In the genomic region with DNA sequence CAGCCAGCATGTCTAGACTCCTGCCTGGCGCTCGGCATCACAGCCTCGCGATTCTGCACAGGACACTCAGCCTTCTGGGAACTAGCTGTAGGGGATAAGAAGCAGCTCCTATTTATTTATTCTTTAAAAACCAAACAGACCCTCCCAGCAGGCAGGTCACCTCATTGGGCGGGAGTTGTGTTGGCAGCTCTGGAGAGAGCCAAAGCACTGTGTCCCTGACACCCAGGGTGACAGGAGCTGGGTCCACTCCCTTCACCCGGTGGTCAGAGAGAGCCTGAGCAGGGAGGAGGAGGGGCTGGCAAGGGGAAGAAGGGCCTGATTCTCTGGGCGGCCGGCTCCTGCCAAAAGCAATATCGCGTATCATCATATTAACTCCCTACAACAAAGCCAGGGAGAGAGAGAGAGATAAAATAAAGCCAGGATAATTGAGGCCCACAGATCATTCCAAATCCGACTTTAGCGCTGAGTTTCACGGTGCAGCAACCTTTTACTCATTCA, we compare ENCODE assay signal across 1 cellular context.
TF ChIP-seq lines count a peak whose summit lies in the region.

No MANE protein-coding gene starts in this region.

TF ChIP-seq in SK-N-SH treated with all-trans-retinoic acid at 6 μM for 48 hours, 23 proteins besides CTCF, POLR2A, EP300 and RAD21 (continued from another document):
- TF ChIP-seq, protein P1, sequence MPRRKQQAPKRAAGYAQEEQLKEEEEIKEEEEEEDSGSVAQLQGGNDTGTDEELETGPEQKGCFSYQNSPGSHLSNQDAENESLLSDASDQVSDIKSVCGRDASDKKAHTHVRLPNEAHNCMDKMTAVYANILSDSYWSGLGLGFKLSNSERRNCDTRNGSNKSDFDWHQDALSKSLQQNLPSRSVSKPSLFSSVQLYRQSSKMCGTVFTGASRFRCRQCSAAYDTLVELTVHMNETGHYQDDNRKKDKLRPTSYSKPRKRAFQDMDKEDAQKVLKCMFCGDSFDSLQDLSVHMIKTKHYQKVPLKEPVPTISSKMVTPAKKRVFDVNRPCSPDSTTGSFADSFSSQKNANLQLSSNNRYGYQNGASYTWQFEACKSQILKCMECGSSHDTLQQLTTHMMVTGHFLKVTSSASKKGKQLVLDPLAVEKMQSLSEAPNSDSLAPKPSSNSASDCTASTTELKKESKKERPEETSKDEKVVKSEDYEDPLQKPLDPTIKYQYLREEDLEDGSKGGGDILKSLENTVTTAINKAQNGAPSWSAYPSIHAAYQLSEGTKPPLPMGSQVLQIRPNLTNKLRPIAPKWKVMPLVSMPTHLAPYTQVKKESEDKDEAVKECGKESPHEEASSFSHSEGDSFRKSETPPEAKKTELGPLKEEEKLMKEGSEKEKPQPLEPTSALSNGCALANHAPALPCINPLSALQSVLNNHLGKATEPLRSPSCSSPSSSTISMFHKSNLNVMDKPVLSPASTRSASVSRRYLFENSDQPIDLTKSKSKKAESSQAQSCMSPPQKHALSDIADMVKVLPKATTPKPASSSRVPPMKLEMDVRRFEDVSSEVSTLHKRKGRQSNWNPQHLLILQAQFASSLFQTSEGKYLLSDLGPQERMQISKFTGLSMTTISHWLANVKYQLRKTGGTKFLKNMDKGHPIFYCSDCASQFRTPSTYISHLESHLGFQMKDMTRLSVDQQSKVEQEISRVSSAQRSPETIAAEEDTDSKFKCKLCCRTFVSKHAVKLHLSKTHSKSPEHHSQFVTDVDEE (CRISPR knock-in tag; IDR thresholded peaks at IDR 0.05): no peak
- TF ChIP-seq SNAI2 (CRISPR knock-in tag; IDR thresholded peaks at IDR 0.05) (no peak), ZNF70 (CRISPR knock-in tag; IDR thresholded peaks at IDR 0.05) (no peak), ZC3H10 (CRISPR knock-in tag; IDR thresholded peaks at IDR 0.05) (no peak), BACH2 (CRISPR knock-in tag; IDR thresholded peaks at IDR 0.05; ENCODE audit: borderline replicate concordance) (no peak), ARNTL (CRISPR knock-in tag; IDR thresholded peaks at IDR 0.05; ENCODE audit: borderline replicate concordance, low read depth) (no peak), OSR1 (CRISPR knock-in tag; IDR thresholded peaks at IDR 0.05) (no peak), ZFP30 (CRISPR knock-in tag; IDR thresholded peaks at IDR 0.05) (no peak), ZFP3 (CRISPR knock-in tag; IDR thresholded peaks at IDR 0.05) (no peak), ESRRG (CRISPR knock-in tag; IDR thresholded peaks at IDR 0.05) (no peak), PPARA (CRISPR knock-in tag; IDR thresholded peaks at IDR 0.05; ENCODE audit: borderline replicate concordance) (no peak)
- TF ChIP-seq, protein P2, sequence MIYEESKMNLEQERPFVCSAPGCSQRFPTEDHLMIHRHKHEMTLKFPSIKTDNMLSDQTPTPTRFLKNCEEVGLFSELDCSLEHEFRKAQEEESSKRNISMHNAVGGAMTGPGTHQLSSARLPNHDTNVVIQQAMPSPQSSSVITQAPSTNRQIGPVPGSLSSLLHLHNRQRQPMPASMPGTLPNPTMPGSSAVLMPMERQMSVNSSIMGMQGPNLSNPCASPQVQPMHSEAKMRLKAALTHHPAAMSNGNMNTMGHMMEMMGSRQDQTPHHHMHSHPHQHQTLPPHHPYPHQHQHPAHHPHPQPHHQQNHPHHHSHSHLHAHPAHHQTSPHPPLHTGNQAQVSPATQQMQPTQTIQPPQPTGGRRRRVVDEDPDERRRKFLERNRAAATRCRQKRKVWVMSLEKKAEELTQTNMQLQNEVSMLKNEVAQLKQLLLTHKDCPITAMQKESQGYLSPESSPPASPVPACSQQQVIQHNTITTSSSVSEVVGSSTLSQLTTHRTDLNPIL (CRISPR knock-in tag; IDR thresholded peaks at IDR 0.05; ENCODE audit: low read depth): no peak
